Comparison of ENCODE assay signal across 22 cellular contexts in genomic region chr7:140197938-140198337, GRCh38. TPM values are rescaled to one million over a fixed set of nuclear protein-coding genes. Genes with fewer than 3 reads are reported as not detected.
DNase-seq lines count a peak whose midpoint lies in the region; ATAC-seq and TF ChIP-seq lines count a peak whose summit lies in the region.
"Had no signal": no experiment of that assay in that cellular context is flagged by ENCODE, and none has a peak within 500 bp of the region (broad histone marks: within the 10 kb centered on the region; RNA-seq: fewer than 3 reads in every experiment).

No MANE protein-coding gene starts in this region.

- H4K8ac ChIP-seq in IMR-90 (ENCODE audit: low read depth in 2 of 2, low read length in 2 of 2): no peak overlapping the region

- no peak for TF ChIP-seq RAD21 in IMR-90 (IDR thresholded peaks at IDR 0.05; ENCODE audit: low read length)

- H3K36me3 ChIP-seq in CD4-positive, CD25-positive, alpha-beta regulatory T cell (ENCODE audit: control insufficient read depth, insufficient read depth, low read length): no peaks in the 10 kb centered on the region
- no peaks in the 10 kb centered on the region for H3K36me3 ChIP-seq in IMR-90 (ENCODE audit: control insufficient read depth, insufficient read depth, low read length)
- H3K36me3 ChIP-seq in CD8-positive, alpha-beta T cell (ENCODE audit: insufficient read depth, low read length): no peaks in the 10 kb centered on the region
- H3K36me3 ChIP-seq: BE2C, BLaER1 had no signal

- H3K9me1 ChIP-seq in IMR-90 (ENCODE audit: insufficient read depth, low read length): peaks cover 4% of the 10 kb centered on the region; the same call in 1 of the 2 replicates

- dilution Hi-C loops in IMR-90 (cut with HindIII; ENCODE audit: low sequenced_read_pairs, unreplicated experiment): no loop called here

- H2BK120ac ChIP-seq in IMR-90 (ENCODE audit: low read depth, low read length): no peak overlapping the region

- H3K4me1 Mint-ChIP-seq in CD4-positive, CD25-positive, alpha-beta regulatory T cell: peaks cover 0 to 16% (median 10%) of the 10 kb centered on the region in 4 donors
- peaks cover 5% of the 10 kb centered on the region for H3K4me1 Mint-ChIP-seq in nephron progenitor cell
- H3K4me1 Mint-ChIP-seq in CD8-positive, alpha-beta T cell (ENCODE audit: low read depth): no peaks in the 10 kb centered on the region

- H3K9me3 Mint-ChIP-seq in CD4-positive, CD25-positive, alpha-beta regulatory T cell: peaks cover 0 to 2% (median 0%) of the 10 kb centered on the region in 7 donors
- peaks cover 14% of the 10 kb centered on the region for H3K9me3 Mint-ChIP-seq in nephron progenitor cell
- H3K9me3 Mint-ChIP-seq in CD8-positive, alpha-beta T cell: no peaks in the 10 kb centered on the region
- H3K9me3 Mint-ChIP-seq: CD4-positive, alpha-beta T cell; CD8-positive, alpha-beta memory T cell had no signal

- H3K79me1 ChIP-seq in IMR-90 (ENCODE audit: low read depth in 1 of 2, low read length in 2 of 2): no peaks in the 10 kb centered on the region

- WGBS in IMR-90 (ENCODE audit: extremely low coverage in 2 of 2, insufficient read length in 1 of 2), 2 experiments: 100% methylated on average over 1 of the region's 2 CpGs; no CpG with 5 or more reads in 1 of the 2 experiments

- intact Hi-C loops in IMR-90 (cut with micrococcal nuclease): no loop called here
- intact Hi-C loops in CD8-positive, alpha-beta T cell (cut with DNase I, micrococcal nuclease): no loop called here

- CTCF ChIA-PET in IMR-90 (lab: Yijun Ruan, JAX): no interaction called here
- CTCF ChIA-PET in CD8-positive, alpha-beta T cell (lab: Charles Lee): interaction anchor here (1.0 kb wide), 1 partner anchor 12 kb away, joined by 3 read pairs; no protein-coding TSS in a partner anchor

- no peak overlapping the region for H2BK5ac ChIP-seq in IMR-90 (ENCODE audit: low read depth, low read length, poor library complexity, severe bottlenecking)

- TF ChIP-seq POLR2A in IMR-90 (IDR thresholded peaks at IDR 0.05; ENCODE audit: low read depth, low read length): no peak

- H3K4me3 Mint-ChIP-seq in CD4-positive, CD25-positive, alpha-beta regulatory T cell: no peak overlapping the region
- H3K4me3 Mint-ChIP-seq in nephron progenitor cell: no peak overlapping the region
- H3K4me3 Mint-ChIP-seq in CD8-positive, alpha-beta T cell: no peak overlapping the region
- H3K4me3 Mint-ChIP-seq: CD14-positive monocyte; CD4-positive, alpha-beta T cell; CD8-positive, alpha-beta memory T cell had no signal

- no peak overlapping the region for H4K5ac ChIP-seq in IMR-90 (ENCODE audit: low read depth, low read length)

- no peak for TF ChIP-seq CTCF in IMR-90 (conservative IDR thresholded peaks at IDR 0.05; ENCODE audit: low read depth, low read length)
- no peak for TF ChIP-seq CTCF in nephron progenitor cell (IDR thresholded peaks at IDR 0.05)
- TF ChIP-seq CTCF in CD8-positive, alpha-beta T cell (IDR thresholded peaks at IDR 0.05): no peak

- H3K4me1 ChIP-seq in CD4-positive, CD25-positive, alpha-beta regulatory T cell (ENCODE audit: control insufficient read depth, insufficient read depth, low read length, poor library complexity, severe bottlenecking): no peaks in the 10 kb centered on the region
- no peaks in the 10 kb centered on the region for H3K4me1 ChIP-seq in IMR-90 (ENCODE audit: control insufficient read depth, insufficient read depth, low read length)
- H3K4me1 ChIP-seq in CD8-positive, alpha-beta T cell (ENCODE audit: insufficient read depth, low read length): no peaks in the 10 kb centered on the region
- H3K4me1 ChIP-seq: BE2C, BLaER1 had no signal

- no peaks in the 10 kb centered on the region for H3K9me3 ChIP-seq in CD4-positive, CD25-positive, alpha-beta regulatory T cell (ENCODE audit: control insufficient read depth in 2 of 2, low read length in 2 of 2)
- H3K9me3 ChIP-seq in IMR-90 (ENCODE audit: control insufficient read depth, insufficient read depth, low read length): 0 out of 2 replicates have a peak, but pooled peaks cover 2% of the 10 kb centered on the region
- no peaks in the 10 kb centered on the region for H3K9me3 ChIP-seq in CD8-positive, alpha-beta T cell (ENCODE audit: low read length)
- H3K9me3 ChIP-seq: BE2C had no signal

- POLR2A ChIA-PET in IMR-90 (lab: Charles Lee; ENCODE audit: unreplicated experiment): no interaction called here
- POLR2A ChIA-PET in CD8-positive, alpha-beta T cell (lab: Charles Lee): no interaction called here

- H3K56ac ChIP-seq in IMR-90 (ENCODE audit: extremely low read depth, insufficient read depth, low read length): no peak overlapping the region

- no peak for DNase-seq in CD4-positive, CD25-positive, alpha-beta regulatory T cell
- no peak for DNase-seq in IMR-90
- no peak for DNase-seq in nephron progenitor cell
- no peak for DNase-seq in NCI-H2171 (lab: John Stamatoyannopoulos, UW)
- DNase-seq in CD8-positive, alpha-beta T cell: no peak
- DNase-seq: 8988T; ACHN; BE2C; C1 segment of cervical spinal cord; CD4-positive, alpha-beta T cell; CD8-positive, alpha-beta memory T cell; COR-L47; DMS 273 treated with DMSO at 0.1 percent for 48 hours; DMS153; DMS53; DMS79; DND-41; EL; GDM1 had no signal

- no peak overlapping the region for H2BK20ac ChIP-seq in IMR-90 (ENCODE audit: low read depth, low read length)

- peak overlapping the region in 2 of 3 donors; percentile 6 to 34 for H3K27ac Mint-ChIP-seq in CD4-positive, CD25-positive, alpha-beta regulatory T cell
- H3K27ac Mint-ChIP-seq in nephron progenitor cell: peak overlapping the region; percentile 23
- no peak overlapping the region for H3K27ac Mint-ChIP-seq in CD8-positive, alpha-beta T cell
- H3K27ac Mint-ChIP-seq: CD14-positive monocyte; CD4-positive, alpha-beta T cell; CD8-positive, alpha-beta memory T cell had no signal

- H3K18ac ChIP-seq in IMR-90 (ENCODE audit: low read depth, low read length): no peak overlapping the region

- H2AFZ ChIP-seq in IMR-90 (replicated peaks; ENCODE audit: low read length, poor library complexity): no peak overlapping the region

- no peak overlapping the region for H3K14ac ChIP-seq in IMR-90 (replicated peaks; ENCODE audit: low read depth, low read length)

- H3K4me2 ChIP-seq in IMR-90 (ENCODE audit: low read depth, low read length): no peak overlapping the region
- H3K4me2 ChIP-seq: BLaER1 had no signal

- peaks cover 10% of the 10 kb centered on the region for H3K27me3 Mint-ChIP-seq in CD4-positive, CD25-positive, alpha-beta regulatory T cell
- peaks cover 9% of the 10 kb centered on the region for H3K27me3 Mint-ChIP-seq in nephron progenitor cell (ENCODE audit: low read depth, poor library complexity)
- no peaks in the 10 kb centered on the region for H3K27me3 Mint-ChIP-seq in CD8-positive, alpha-beta T cell (ENCODE audit: low read depth)
- H3K27me3 Mint-ChIP-seq: CD4-positive, alpha-beta T cell had no signal

- H3K4ac ChIP-seq in IMR-90 (ENCODE audit: low read depth, low read length): no peak overlapping the region

- H3K23ac ChIP-seq in IMR-90 (ENCODE audit: low read depth, low read length): no peak overlapping the region

- H2BK15ac ChIP-seq in IMR-90 (ENCODE audit: low read depth, low read length): no peak overlapping the region

- in situ Hi-C loops in IMR-90 (cut with MboI; ENCODE audit: low sequenced_read_pairs): loop anchor here (10.0 kb wide), 1 partner anchor 107 kb away; no protein-coding TSS in a partner anchor

- H3K4me3 ChIP-seq in CD4-positive, CD25-positive, alpha-beta regulatory T cell (ENCODE audit: low read depth, low read length): no peak overlapping the region
- H3K4me3 ChIP-seq in IMR-90 (ENCODE audit: insufficient read depth, low read depth, low read length): no peak overlapping the region
- no peak overlapping the region for H3K4me3 ChIP-seq in CD8-positive, alpha-beta T cell (ENCODE audit: low read depth, low read length)
- H3K4me3 ChIP-seq: BLaER1, GM12878 had no signal

- no TSS peak for BruUV-seq in IMR-90 (replicated peaks; lab: Mats Ljungman, UMichigan)

- no peak for ATAC-seq in CD4-positive, CD25-positive, alpha-beta regulatory T cell (ENCODE audit: low read depth in 2 of 2)
- no peak for ATAC-seq in IMR-90 (ENCODE audit: low read depth)
- ATAC-seq in CD8-positive, alpha-beta T cell: no peak
- ATAC-seq: GM12878 had no signal

- no peak overlapping the region for H3K9ac ChIP-seq in IMR-90 (ENCODE audit: low read depth, low read length)
- H3K9ac ChIP-seq: BLaER1 had no signal

- no peaks in the 10 kb centered on the region for H4K20me1 ChIP-seq in IMR-90 (ENCODE audit: insufficient read depth, low read length)
- H4K20me1 ChIP-seq: BLaER1 had no signal

- no peak overlapping the region for H3K27ac ChIP-seq in CD4-positive, CD25-positive, alpha-beta regulatory T cell (ENCODE audit: insufficient read depth, low read length, poor library complexity, severe bottlenecking)
- no peak overlapping the region for H3K27ac ChIP-seq in IMR-90 (ENCODE audit: insufficient read depth, low read length)
- no peak overlapping the region for H3K27ac ChIP-seq in CD8-positive, alpha-beta T cell (ENCODE audit: low read depth, low read length)
- H3K27ac ChIP-seq: BLaER1 had no signal

- H3K36me3 Mint-ChIP-seq in CD4-positive, CD25-positive, alpha-beta regulatory T cell: peaks cover 4% of the 10 kb centered on the region
- no peaks in the 10 kb centered on the region for H3K36me3 Mint-ChIP-seq in nephron progenitor cell (ENCODE audit: low read depth)
- H3K36me3 Mint-ChIP-seq in CD8-positive, alpha-beta T cell: no peaks in the 10 kb centered on the region

- no peaks in the 10 kb centered on the region for H3K27me3 ChIP-seq in CD4-positive, CD25-positive, alpha-beta regulatory T cell (ENCODE audit: control insufficient read depth, insufficient read depth, low read length)
- H3K27me3 ChIP-seq in IMR-90 (ENCODE audit: control insufficient read depth, insufficient read depth, low read length): peaks cover 9% of the 10 kb centered on the region
- no peaks in the 10 kb centered on the region for H3K27me3 ChIP-seq in CD8-positive, alpha-beta T cell (ENCODE audit: insufficient read depth, low read length)
- H3K27me3 ChIP-seq: BE2C, BLaER1 had no signal

- no peak overlapping the region for H4K91ac ChIP-seq in IMR-90 (ENCODE audit: insufficient read depth, low read depth, low read length)

- H2AK9ac ChIP-seq in IMR-90 (replicated peaks; ENCODE audit: low read depth, low read length, poor library complexity): no peak overlapping the region

- no peak overlapping the region for H2AK5ac ChIP-seq in IMR-90 (ENCODE audit: low read depth, low read length)

TF ChIP-seq in IMR-90, 13 proteins besides CTCF, POLR2A, EP300 and RAD21 (continues in another document):
- 0 out of 2 replicates have a peak, but pooled peaks have one; percentile 2 for TF ChIP-seq CEBPB (IDR thresholded peaks at IDR 0.05; ENCODE audit: low read depth, low read length)

RNA-seq across cellular contexts. Expression of gene KDM7A, which starts 21.2 kb away (rescaled TPM):
- 52.0 TPM for total RNA-seq in CD4-positive, CD25-positive, alpha-beta regulatory T cell
- polyA plus RNA-seq in CD4-positive, CD25-positive, alpha-beta regulatory T cell: 1 to 10 TPM; 3.2 to 4.9 (median 4.0) TPM
- 2.3 and 2.5 TPM in 2 replicates for total RNA-seq in IMR-90 (2012; rRNA removed)
- polyA plus RNA-seq in IMR-90 (2012; rRNA removed): 1.4 and 1.5 TPM in 2 replicates
- 0.19 and 0.89 TPM in 2 replicates for polyA plus RNA-seq in IMR-90 (2012; cell fraction: cytosol; rRNA removed)
- polyA plus RNA-seq in IMR-90 (2012; cell fraction: nucleus; rRNA removed; ENCODE audit: low replicate concordance): 2.2 and 8.3 TPM in 2 replicates
- 10 to 100 TPM; 50.2 to 50.7 TPM for total RNA-seq in CD8-positive, alpha-beta T cell

Comparison
In these comparisons a context has a peak if more than half of its experiments do, and no peak if none do; other contexts are left out.
1. RNA of gene KDM7A, which starts 21.2 kb away (total RNA-seq): 52.0 TPM in CD4-positive, CD25-positive, alpha-beta regulatory T cell (single experiment) and 50.2 to 50.7 TPM in CD8-positive, alpha-beta T cell; 2.3 to 2.5 TPM in IMR-90; every median in the first group is over 10 times any median in the second.